ENCODE assay signal across 10 cellular contexts in genomic region chr17:38424297-38424972, GRCh38. TPM values are rescaled to one million over a fixed set of nuclear protein-coding genes. Genes with fewer than 3 reads are reported as not detected.
A peak's percentile ranks its signal among the peaks of the same experiment; 100 is the strongest.
DNase-seq lines count a peak whose midpoint lies in the region; ATAC-seq and TF ChIP-seq lines count a peak whose summit lies in the region.
"Had no signal": no experiment of that assay in that cellular context is flagged by ENCODE, and none has a peak within 500 bp of the region (broad histone marks: within the 10 kb centered on the region; RNA-seq: fewer than 3 reads in every experiment).

No MANE protein-coding gene starts in this region.

- no peak overlapping the region for H3K4me3 ChIP-seq in endodermal cell (ENCODE audit: low read length)
- H3K4me3 ChIP-seq in upper lobe of left lung, result no peak overlapping the region
- no peak overlapping the region for H3K4me3 ChIP-seq in CD4-positive, alpha-beta memory T cell (ENCODE audit: low read length in 2 of 2)

- H3K27ac Mint-ChIP-seq in activated naive CD4-positive, alpha-beta T cell treated with anti-CD3 and anti-CD28 coated beads, Interleukin-2, amount 50 U/mL, for 24 hours, result peak overlapping the region; percentile 84
- no peak overlapping the region for H3K27ac Mint-ChIP-seq in activated naive CD4-positive, alpha-beta T cell treated with anti-CD3 and anti-CD28 coated beads, Interleukin-2, amount 10 ng/mL, durations not matched to agents 7 days and 5 days
- H3K27ac Mint-ChIP-seq in endodermal cell (no peak overlapping the region), nephron (peak overlapping the region; percentile 16 to 59 (median 42))
- peak overlapping the region in 1 of 7 donors; percentile 64 for H3K27ac Mint-ChIP-seq in CD4-positive, alpha-beta memory T cell
- H3K27ac Mint-ChIP-seq: activated naive CD4-positive, alpha-beta T cell treated with anti-CD3 and anti-CD28 coated beads, Interleukin-2, amount 50 U/mL, for 72 hours; nephron progenitor cell had no signal

- no peak for TF ChIP-seq POLR2A in upper lobe of left lung (IDR thresholded peaks at IDR 0.05)

- H3K9me3 Mint-ChIP-seq in activated naive CD4-positive, alpha-beta T cell treated with anti-CD3 and anti-CD28 coated beads, Interleukin-2, amount 50 U/mL, for 24 hours, result no peaks in the 10 kb centered on the region
- no peaks in the 10 kb centered on the region for H3K9me3 Mint-ChIP-seq in activated naive CD4-positive, alpha-beta T cell treated with anti-CD3 and anti-CD28 coated beads, Interleukin-2, amount 10 ng/mL, durations not matched to agents 7 days and 5 days
- no peaks in the 10 kb centered on the region for H3K9me3 Mint-ChIP-seq in endodermal cell
- no peaks in the 10 kb centered on the region for H3K9me3 Mint-ChIP-seq in nephron
- H3K9me3 Mint-ChIP-seq in CD4-positive, alpha-beta memory T cell, result no peaks in the 10 kb centered on the region
- H3K9me3 Mint-ChIP-seq: activated naive CD4-positive, alpha-beta T cell treated with anti-CD3 and anti-CD28 coated beads, Interleukin-2, amount 50 U/mL, for 72 hours; nephron progenitor cell had no signal

- 82 to 94% methylated on average over 3 to 6 of the region's 6 CpGs for WGBS in endodermal cell (ENCODE audit: insufficient coverage in 1 of 2, insufficient read length in 1 of 2), 2 experiments
- 71 to 72% methylated on average over 6 of the region's 6 CpGs for WGBS in upper lobe of left lung, 2 donors

- H3K4me3 Mint-ChIP-seq in activated naive CD4-positive, alpha-beta T cell treated with anti-CD3 and anti-CD28 coated beads, Interleukin-2, amount 50 U/mL, for 24 hours, result no peak overlapping the region
- H3K4me3 Mint-ChIP-seq in activated naive CD4-positive, alpha-beta T cell treated with anti-CD3 and anti-CD28 coated beads, Interleukin-2, amount 10 ng/mL, durations not matched to agents 7 days and 5 days, result no peak overlapping the region
- H3K4me3 Mint-ChIP-seq in endodermal cell (no peak overlapping the region), nephron (peak overlapping the region in 2 of 3 experiments; percentile 29 to 31)
- H3K4me3 Mint-ChIP-seq in CD4-positive, alpha-beta memory T cell, result no peak overlapping the region
- H3K4me3 Mint-ChIP-seq: nephron progenitor cell had no signal

- ATAC-seq in upper lobe of left lung (ENCODE audit: low FRiP score in 2 of 2), result no peak

- no peaks in the 10 kb centered on the region for H3K36me3 ChIP-seq in endodermal cell (ENCODE audit: control insufficient read depth, insufficient read depth, low read length)
- H3K36me3 ChIP-seq in upper lobe of left lung, result no peaks in the 10 kb centered on the region
- no peaks in the 10 kb centered on the region for H3K36me3 ChIP-seq in CD4-positive, alpha-beta memory T cell (ENCODE audit: insufficient read depth, low read length)

- peaks cover 53% of the 10 kb centered on the region for H3K27me3 ChIP-seq in endodermal cell (ENCODE audit: control insufficient read depth, insufficient read depth, low read length, poor library complexity, severe bottlenecking)
- H3K27me3 ChIP-seq in upper lobe of left lung, result peaks cover 0 to 5% (median 1%) of the 10 kb centered on the region in 4 donors
- H3K27me3 ChIP-seq in CD4-positive, alpha-beta memory T cell (ENCODE audit: insufficient read depth, low read length), result peaks cover 15% of the 10 kb centered on the region

- peaks cover 17% of the 10 kb centered on the region for H3K27me3 Mint-ChIP-seq in activated naive CD4-positive, alpha-beta T cell treated with anti-CD3 and anti-CD28 coated beads, Interleukin-2, amount 50 U/mL, for 24 hours
- peaks cover 94% of the 10 kb centered on the region for H3K27me3 Mint-ChIP-seq in activated naive CD4-positive, alpha-beta T cell treated with anti-CD3 and anti-CD28 coated beads, Interleukin-2, amount 10 ng/mL, durations not matched to agents 7 days and 5 days
- H3K27me3 Mint-ChIP-seq in endodermal cell (ENCODE audit: insufficient read depth) (peaks cover 71% of the 10 kb centered on the region), nephron (ENCODE audit: low read depth) (peaks cover 46% of the 10 kb centered on the region)
- H3K27me3 Mint-ChIP-seq in CD4-positive, alpha-beta memory T cell, result peaks cover 25 to 43% of the 10 kb centered on the region in 2 donors

- peaks cover 11% of the 10 kb centered on the region for H3K4me1 Mint-ChIP-seq in activated naive CD4-positive, alpha-beta T cell treated with anti-CD3 and anti-CD28 coated beads, Interleukin-2, amount 50 U/mL, for 24 hours
- peaks cover 6% of the 10 kb centered on the region for H3K4me1 Mint-ChIP-seq in activated naive CD4-positive, alpha-beta T cell treated with anti-CD3 and anti-CD28 coated beads, Interleukin-2, amount 10 ng/mL, durations not matched to agents 7 days and 5 days
- H3K4me1 Mint-ChIP-seq in endodermal cell (peaks cover 11% of the 10 kb centered on the region), nephron (peaks cover 63% of the 10 kb centered on the region)
- peaks cover 4 to 12% (median 10%) of the 10 kb centered on the region in 4 donors for H3K4me1 Mint-ChIP-seq in CD4-positive, alpha-beta memory T cell

- no peak overlapping the region for H3K9ac ChIP-seq in endodermal cell (ENCODE audit: extremely low read depth, low read length, poor library complexity, severe bottlenecking)

- POLR2A ChIA-PET in CD4-positive, alpha-beta memory T cell (lab: Charles Lee; ENCODE audit: partially characterized antibody), result no interaction called here

- no peaks in the 10 kb centered on the region for H3K9me3 ChIP-seq in endodermal cell (ENCODE audit: control insufficient read depth, low read length)
- no peaks in the 10 kb centered on the region for H3K9me3 ChIP-seq in upper lobe of left lung
- no peaks in the 10 kb centered on the region for H3K9me3 ChIP-seq in CD4-positive, alpha-beta memory T cell (ENCODE audit: control insufficient read depth in 1 of 2, low read length in 2 of 2)

- H3K4me1 ChIP-seq in endodermal cell (ENCODE audit: control insufficient read depth, insufficient read depth, low read length) (no peaks in the 10 kb centered on the region), upper lobe of left lung (peaks cover 31 to 62% (median 40%) of the 10 kb centered on the region in 4 donors)
- peaks cover 10% of the 10 kb centered on the region for H3K4me1 ChIP-seq in CD4-positive, alpha-beta memory T cell (ENCODE audit: insufficient read depth, low read length)

- DNase-seq in activated naive CD4-positive, alpha-beta T cell treated with anti-CD3 and anti-CD28 coated beads, Interleukin-2, amount 10 ng/mL, durations not matched to agents 7 days and 5 days, result no peak
- DNase-seq in endodermal cell (peak; percentile 57), upper lobe of left lung (no peak), NCI-H2227 treated with DMSO at 0.1 percent for 48 hours (lab: John Stamatoyannopoulos, UW) (no peak), cortex of kidney (lab: John Stamatoyannopoulos, UW) (no peak)
- no peak for DNase-seq in CD4-positive, alpha-beta memory T cell

- CTCF ChIA-PET in activated naive CD4-positive, alpha-beta T cell treated with anti-CD3 and anti-CD28 coated beads, Interleukin-2, amount 10 ng/mL, durations not matched to agents 7 days and 5 days (lab: Charles Lee), result interaction anchor here (0.6 to 2.2 kb wide), 14 partner anchors 8 to 1396 kb away, joined by 3 to 17 read pairs (median 4); no protein-coding TSS in a partner anchor
- CTCF ChIA-PET in CD4-positive, alpha-beta memory T cell (lab: Charles Lee; ENCODE audit: partially characterized antibody), result interaction anchor here (0.8 to 2.9 kb wide), 10 partner anchors 11 to 84 kb away, joined by 3 to 17 read pairs (median 3); no protein-coding TSS in a partner anchor

- TF ChIP-seq EP300 in upper lobe of left lung (IDR thresholded peaks at IDR 0.05), result no peak

- H3K27ac ChIP-seq in endodermal cell (ENCODE audit: low read depth, low read length), result no peak overlapping the region
- H3K27ac ChIP-seq in upper lobe of left lung, result peak overlapping the region in 3 of 4 donors; percentile 41 to 69 (median 58)
- no peak overlapping the region for H3K27ac ChIP-seq in CD4-positive, alpha-beta memory T cell (ENCODE audit: low read depth, low read length)

- TF ChIP-seq CTCF in endodermal cell (conservative IDR thresholded peaks at IDR 0.05), result no peak
- no peak for TF ChIP-seq CTCF in nephron (IDR thresholded peaks at IDR 0.05; ENCODE audit: unreplicated experiment in 3 of 3)
- no peak for TF ChIP-seq CTCF in upper lobe of left lung (IDR thresholded peaks at IDR 0.05)

- H3K36me3 Mint-ChIP-seq in activated naive CD4-positive, alpha-beta T cell treated with anti-CD3 and anti-CD28 coated beads, Interleukin-2, amount 50 U/mL, for 24 hours, result no peaks in the 10 kb centered on the region
- H3K36me3 Mint-ChIP-seq in activated naive CD4-positive, alpha-beta T cell treated with anti-CD3 and anti-CD28 coated beads, Interleukin-2, amount 10 ng/mL, durations not matched to agents 7 days and 5 days, result no peaks in the 10 kb centered on the region
- H3K36me3 Mint-ChIP-seq in endodermal cell (ENCODE audit: low read depth) (no peaks in the 10 kb centered on the region), nephron (ENCODE audit: low read depth) (no peaks in the 10 kb centered on the region)
- no peaks in the 10 kb centered on the region for H3K36me3 Mint-ChIP-seq in CD4-positive, alpha-beta memory T cell
- H3K36me3 Mint-ChIP-seq: activated naive CD4-positive, alpha-beta T cell treated with anti-CD3 and anti-CD28 coated beads, Interleukin-2, amount 50 U/mL, for 72 hours had no signal

- intact Hi-C loops in CD4-positive, alpha-beta memory T cell (cut with micrococcal nuclease), result no loop called here

RNA-seq across cellular contexts. Expression of gene ARHGAP23, which starts 3.8 kb away (rescaled TPM):
- total RNA-seq in endodermal cell (10 to 100 TPM in 1 of 2 donors, 1 to 10 TPM in 1; 9.4 to 18.0 TPM), upper lobe of left lung (100 to 1,000 TPM in 1 of 6 donors, 10 to 100 TPM in 5; 30.4 to 104 (median 70.1) TPM)
- polyA plus RNA-seq in endodermal cell (2013, experiment 1 of 2), result 22.0 TPM
- 12.8 TPM for polyA plus RNA-seq in endodermal cell (2013, experiment 2 of 2)
- total RNA-seq in CD4-positive, alpha-beta memory T cell, result not detected
- polyA plus RNA-seq in CD4-positive, alpha-beta memory T cell, result under 1 TPM; 0.04 to 0.23 TPM

Comparison
In these comparisons a context has a peak if more than half of its experiments do, and no peak if none do; other contexts are left out.
1. H3K27ac Mint-ChIP-seq: peak in activated naive CD4-positive, alpha-beta T cell treated with anti-CD3 and anti-CD28 coated beads, Interleukin-2, amount 50 U/mL, for 24 hours (single experiment) and nephron (3 of 3); none in activated naive CD4-positive, alpha-beta T cell treated with anti-CD3 and anti-CD28 coated beads, Interleukin-2, amount 10 ng/mL, durations not matched to agents 7 days and 5 days (single experiment) and endodermal cell (single experiment).
2. H3K4me3 Mint-ChIP-seq: peak in nephron (2 of 3); none in activated naive CD4-positive, alpha-beta T cell treated with anti-CD3 and anti-CD28 coated beads, Interleukin-2, amount 50 U/mL, for 24 hours (single experiment), activated naive CD4-positive, alpha-beta T cell treated with anti-CD3 and anti-CD28 coated beads, Interleukin-2, amount 10 ng/mL, durations not matched to agents 7 days and 5 days (single experiment), endodermal cell (single experiment) and CD4-positive, alpha-beta memory T cell (0 of 8).
3. H3K27ac ChIP-seq: peak in upper lobe of left lung (3 of 4); none in endodermal cell (single experiment) and CD4-positive, alpha-beta memory T cell (single experiment).
4. RNA of gene ARHGAP23, which starts 3.8 kb away (total RNA-seq): 30.4 to 104 TPM in upper lobe of left lung and 9.4 to 18.0 TPM in endodermal cell; not detected in CD4-positive, alpha-beta memory T cell; every median in the first group is over 4 times any median in the second.